Comparison of ENCODE assay signal across 10 cellular contexts in the genomic region with DNA sequence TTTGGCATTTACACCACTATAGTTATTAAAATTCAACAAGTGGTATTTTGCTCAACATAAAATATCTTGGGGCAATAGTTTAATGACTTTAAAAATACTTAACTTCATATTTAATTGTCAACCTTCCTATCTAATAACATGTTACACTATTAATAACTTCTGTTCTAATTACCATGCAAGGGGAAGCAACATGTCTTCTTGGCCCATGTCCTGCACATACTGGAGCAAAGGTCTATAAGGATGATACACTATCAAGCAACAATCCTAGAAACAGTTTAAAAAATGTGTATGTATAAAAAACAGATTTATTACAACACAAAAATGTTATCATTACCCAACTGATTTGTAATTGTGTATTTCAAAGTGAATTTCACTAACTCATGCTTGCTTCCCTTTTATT. TPM values are rescaled to one million over a fixed set of nuclear protein-coding genes. Genes with fewer than 3 reads are reported as not detected.
"Had no signal": no experiment of that assay in that cellular context is flagged by ENCODE, and none has a peak within 500 bp of the region (broad histone marks: within the 10 kb centered on the region; RNA-seq: fewer than 3 reads in every experiment).

No MANE protein-coding gene starts in this region.

- ATAC-seq: GM23338 had no signal

- FAIRE-seq: H1, H54, HTR-8/SVneo had no signal

- DNase-seq: H9, HCEC 1CT, HFFc6, KBM-7 had no signal

- H3K4me3 ChIP-seq: GM23338 had no signal

RNA-seq across cellular contexts. Expression of a gene that starts 56.6 kb away (rescaled TPM):
- total RNA-seq: H9, HFFc6, HT-29 had no signal
- polyA plus RNA-seq: IgD-negative memory B cell had no signal
